In the genomic region with DNA sequence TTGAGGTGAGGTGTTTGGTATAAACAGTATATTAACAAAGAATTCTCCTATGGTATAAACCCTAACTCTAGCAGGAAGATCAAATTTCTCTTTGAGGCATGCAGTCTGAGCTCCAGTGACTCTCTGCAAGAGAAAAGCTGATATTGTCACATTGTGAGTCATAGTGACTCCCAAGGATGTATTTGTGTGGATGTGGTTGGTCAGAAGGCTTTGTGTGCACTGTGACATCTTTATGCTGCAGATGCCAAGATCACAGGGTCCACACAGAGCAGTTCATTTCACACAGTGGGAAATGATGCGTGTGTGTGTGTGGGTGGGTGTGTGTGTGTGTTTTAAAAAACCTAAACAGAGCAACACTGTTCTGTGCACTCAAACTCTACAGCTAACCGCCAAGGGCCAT, we compare ENCODE assay signal across 16 cellular contexts.
DNase-seq lines count a peak whose midpoint lies in the region; TF ChIP-seq lines count a peak whose summit lies in the region.
"Had no signal": no experiment of that assay in that cellular context is flagged by ENCODE, and none has a peak within 500 bp of the region (broad histone marks: within the 10 kb centered on the region; RNA-seq: fewer than 3 reads in every experiment).

No MANE protein-coding gene starts in this region.

- in situ Hi-C loops in GM13977 (cut with MboI; ENCODE audit: low pct_unique_long_range_greater_than_20kb, low sequenced_read_pairs, unreplicated experiment): no loop called here

- H3K36me3 Mint-ChIP-seq in activated T-helper 2 cell treated with anti-CD3 and anti-CD28 coated beads, Interferon-gamma antibody, Interleukin-2, Interleukin-4, amounts not matched to agents 10 μg/mL and 5 μg/mL and 100 μg/mL, durations not matched to agents 14 hours and 24 hours and 36 hours (ENCODE audit: low read depth): no peaks in the 10 kb centered on the region

- TF ChIP-seq CTCF in AG10803 (conservative IDR thresholded peaks at IDR 0.05; ENCODE audit: low read length) (no peak), GM13977 (IDR thresholded peaks at IDR 0.05; ENCODE audit: extremely low read depth, insufficient read depth, missing control alignments) (no peak)

- intact Hi-C loops in activated T-helper 2 cell treated with anti-CD3 and anti-CD28 coated beads, Interferon-gamma antibody, Interleukin-2, Interleukin-4, amounts not matched to agents 10 μg/mL and 5 μg/mL and 100 μg/mL, durations not matched to agents 14 hours and 24 hours and 36 hours (cut with micrococcal nuclease): no loop called here

- peak; percentile 4 for DNase-seq in AG10803 (ENCODE audit: low read depth)
- DNase-seq in HS-5 (ENCODE audit: low read depth): peak; percentile 4
- DNase-seq in astrocyte of the hippocampus (ENCODE audit: low read depth, low spot score): peak; percentile 67
- DNase-seq in kidney tubule cell (ENCODE audit: low spot score): peak; percentile 81
- no peak for DNase-seq in GM13977 (ENCODE audit: low spot score)
- DNase-seq in activated T-helper 2 cell treated with anti-CD3 and anti-CD28 coated beads, Interferon-gamma antibody, Interleukin-2, Interleukin-4, amounts not matched to agents 10 μg/mL and 5 μg/mL and 100 μg/mL, durations not matched to agents 14 hours and 24 hours and 36 hours (ENCODE audit: low spot score): no peak
- no peak for DNase-seq in HT-29 (ENCODE audit: low spot score)
- no peak for DNase-seq in stimulated activated CD4-positive, alpha-beta T cell treated with anti-CD3 and anti-CD28 coated beads, Interleukin-12 subunit alpha, Interleukin-12 subunit beta, amount 100 ng/mL, for 4 hours
- DNase-seq: activated CD4-positive, alpha-beta T cell treated with anti-CD3 and anti-CD28 coated beads, Interleukin-2, amount 50 U/mL, for 4 hours; AML-193; DMS79 treated with DMSO at 0.1 percent for 48 hours; NCI-H345; psoas muscle; stimulated activated CD4-positive, alpha-beta T cell treated with anti-CD3 and anti-CD28 coated beads, Interleukin-1b, Interleukin-23, amount 100 ng/mL, for 48 hours had no signal

- no peak overlapping the region for H3K4me3 ChIP-seq in AG10803 (ENCODE audit: low read length)
- H3K4me3 ChIP-seq: gastroesophageal sphincter, psoas muscle had no signal

- H3K9me3 Mint-ChIP-seq in activated T-helper 2 cell treated with anti-CD3 and anti-CD28 coated beads, Interferon-gamma antibody, Interleukin-2, Interleukin-4, amounts not matched to agents 10 μg/mL and 5 μg/mL and 100 μg/mL, durations not matched to agents 14 hours and 24 hours and 36 hours: peaks cover 4% of the 10 kb centered on the region

- no peaks in the 10 kb centered on the region for H3K27me3 Mint-ChIP-seq in activated T-helper 2 cell treated with anti-CD3 and anti-CD28 coated beads, Interferon-gamma antibody, Interleukin-2, Interleukin-4, amounts not matched to agents 10 μg/mL and 5 μg/mL and 100 μg/mL, durations not matched to agents 14 hours and 24 hours and 36 hours (ENCODE audit: low read depth)
- H3K27me3 Mint-ChIP-seq: activated T-helper 17 cell treated with anti-CD3 and anti-CD28 coated beads, Interleukin-2, amount 50 U/mL, for 72 hours had no signal

- H3K4me1 Mint-ChIP-seq in activated T-helper 2 cell treated with anti-CD3 and anti-CD28 coated beads, Interferon-gamma antibody, Interleukin-2, Interleukin-4, amounts not matched to agents 10 μg/mL and 5 μg/mL and 100 μg/mL, durations not matched to agents 14 hours and 24 hours and 36 hours (ENCODE audit: low read depth): no peaks in the 10 kb centered on the region
- H3K4me1 Mint-ChIP-seq: activated T-helper 17 cell treated with anti-CD3 and anti-CD28 coated beads, Interleukin-2, amount 50 U/mL, for 72 hours had no signal

- no peak overlapping the region for H3K27ac Mint-ChIP-seq in activated T-helper 2 cell treated with anti-CD3 and anti-CD28 coated beads, Interferon-gamma antibody, Interleukin-2, Interleukin-4, amounts not matched to agents 10 μg/mL and 5 μg/mL and 100 μg/mL, durations not matched to agents 14 hours and 24 hours and 36 hours
- H3K27ac Mint-ChIP-seq: activated T-helper 17 cell treated with anti-CD3 and anti-CD28 coated beads, Interleukin-2, amount 50 U/mL, for 72 hours had no signal

- H3K4me3 Mint-ChIP-seq in activated T-helper 2 cell treated with anti-CD3 and anti-CD28 coated beads, Interferon-gamma antibody, Interleukin-2, Interleukin-4, amounts not matched to agents 10 μg/mL and 5 μg/mL and 100 μg/mL, durations not matched to agents 14 hours and 24 hours and 36 hours (ENCODE audit: low read depth): no peak overlapping the region
- H3K4me3 Mint-ChIP-seq: activated T-helper 17 cell treated with anti-CD3 and anti-CD28 coated beads, Interleukin-2, amount 50 U/mL, for 72 hours had no signal

Comparison
In these comparisons a context has a peak if more than half of its experiments do, and no peak if none do; other contexts are left out.
1. DNase-seq: peak in AG10803 (single experiment), HS-5 (single experiment), astrocyte of the hippocampus (single experiment) and kidney tubule cell (single experiment); none in GM13977 (single experiment), activated T-helper 2 cell treated with anti-CD3 and anti-CD28 coated beads, Interferon-gamma antibody, Interleukin-2, Interleukin-4, amounts not matched to agents 10 μg/mL and 5 μg/mL and 100 μg/mL, durations not matched to agents 14 hours and 24 hours and 36 hours (single experiment), HT-29 (single experiment) and stimulated activated CD4-positive, alpha-beta T cell treated with anti-CD3 and anti-CD28 coated beads, Interleukin-12 subunit alpha, Interleukin-12 subunit beta, amount 100 ng/mL, for 4 hours (single experiment).